In genomic region chr2:99856119-99856518, GRCh38 we compare ENCODE assay signal across 23 cellular contexts.
"Had no signal": no experiment of that assay in that cellular context is flagged by ENCODE, and none has a peak within 500 bp of the region (broad histone marks: within the 10 kb centered on the region; RNA-seq: fewer than 3 reads in every experiment).

No MANE protein-coding gene starts in this region.

- H3K27ac ChIP-seq: coronary artery, dorsolateral prefrontal cortex, esophagus muscularis mucosa, foreskin keratinocyte, gastrocnemius medialis, heart right ventricle, left lung, lower lobe of right lung had no signal

- H3K4me1 ChIP-seq: foreskin keratinocyte, gastrocnemius medialis had no signal

- H3K4me3 Mint-ChIP-seq: mesothelial cell of epicardium had no signal

- ATAC-seq: foreskin keratinocyte, gastrocnemius medialis, heart right ventricle, left cardiac atrium, left lung, left ventricle myocardium superior, lower lobe of right lung, mucosa of descending colon had no signal

- H3K4me3 ChIP-seq: coronary artery, dorsolateral prefrontal cortex, esophagus muscularis mucosa, gastrocnemius medialis, heart right ventricle, left lung, lower lobe of right lung, mucosa of descending colon had no signal

- DNase-seq: dermis blood vessel endothelial cell; dorsolateral prefrontal cortex; effector CD4-positive, alpha-beta T cell; effector memory CD4-positive, alpha-beta T cell; foreskin keratinocyte; gastrocnemius medialis; glutamatergic neuron; head of caudate nucleus; heart right ventricle; hippocampal formation; left cardiac atrium; left lung; left ventricle myocardium superior; lower lobe of right lung; mesenchymal stem cell; mucosa of descending colon had no signal

- H3K9me3 ChIP-seq: esophagus muscularis mucosa, gastrocnemius medialis, left lung, lower lobe of right lung, mucosa of descending colon had no signal

- FAIRE-seq: colon, endothelial cell of umbilical vein, islet of Langerhans, keratinocyte had no signal

- H3K36me3 ChIP-seq: esophagus muscularis mucosa, gastrocnemius medialis, heart right ventricle, left lung, lower lobe of right lung had no signal

- H3K27ac Mint-ChIP-seq: mesothelial cell of epicardium had no signal
